Comparison of ENCODE assay signal across 23 cellular contexts in the genomic region with DNA sequence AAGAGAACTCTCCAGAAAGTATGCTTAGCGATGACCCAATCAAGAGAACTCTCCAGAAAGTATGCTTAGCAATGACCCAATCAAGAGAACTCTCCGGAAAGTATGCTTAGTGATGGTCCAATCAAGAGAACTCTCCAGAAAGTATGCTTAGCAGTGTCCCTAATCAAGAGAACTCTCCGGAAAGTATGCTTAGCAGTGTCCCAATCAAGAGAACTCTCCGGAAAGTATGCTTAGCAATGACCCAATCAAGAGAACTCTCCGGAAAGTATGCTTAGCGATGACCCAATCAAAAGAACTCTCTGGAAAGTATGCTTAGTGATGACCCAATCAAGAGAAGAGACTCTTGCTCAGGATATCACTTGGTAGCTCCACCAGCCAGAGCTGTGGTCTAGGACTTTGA.
A peak's percentile ranks its signal among the peaks of the same experiment; 100 is the strongest.
DNase-seq lines count a peak whose midpoint lies in the region; ATAC-seq, FAIRE-seq and TF ChIP-seq lines count a peak whose summit lies in the region.
"Had no signal": no experiment of that assay in that cellular context is flagged by ENCODE, and none has a peak within 500 bp of the region (broad histone marks: within the 10 kb centered on the region; RNA-seq: fewer than 3 reads in every experiment).

No MANE protein-coding gene starts in this region.

- peak; percentile 73 for FAIRE-seq in bronchial epithelial cell (lab: Jason Lieb, UNC)
- FAIRE-seq: A204.1, RCC 7860 had no signal

- no peak overlapping the region for H3K4me2 ChIP-seq in IMR-90 (ENCODE audit: low read depth, low read length)
- H3K4me2 ChIP-seq in neural progenitor cell: no peak overlapping the region

- H4K20me1 ChIP-seq in IMR-90 (ENCODE audit: insufficient read depth, low read length): peaks cover 3% of the 10 kb centered on the region; the same call in 1 of the 2 replicates
- no peaks in the 10 kb centered on the region for H4K20me1 ChIP-seq in neural progenitor cell (ENCODE audit: low read depth)

- DNase-seq in IMR-90: no peak
- DNase-seq in bronchial epithelial cell (ENCODE audit: low read depth): no peak
- DNase-seq in neural progenitor cell (ENCODE audit: low spot score): no peak
- DNase-seq in NCI-H748 treated with DMSO at 0.1 percent for 48 hours (lab: John Stamatoyannopoulos, UW): no peak
- DNase-seq in AML-193 (lab: John Stamatoyannopoulos, UW): no peak
- no peak for DNase-seq in stimulated activated naive B cell treated with anti-CD40 and anti-IgM and Interleukin-4, amounts not matched to agents 10 μg/mL and 1 μg/mL and 100 μg/mL, for 72 hours
- DNase-seq: BE2C; EL; MV-4-11; NCI-H1105 treated with DMSO at 0.1 percent for 48 hours; NCI-H2029 treated with DMSO at 0.1 percent for 48 hours; NCI-H226; NCI-H510A treated with DMSO at 0.1 percent for 48 hours; NCI-H774; NK-92 treated with Interleukin-12 subunit alpha and Interleukin-12 subunit beta, amount 100 ng/mL, for 24 hours had no signal

- POLR2A ChIA-PET in IMR-90 (lab: Charles Lee; ENCODE audit: unreplicated experiment): no interaction called here

- peak overlapping the region; percentile 72 for H4K91ac ChIP-seq in IMR-90 (ENCODE audit: insufficient read depth, low read depth, low read length)

- peaks cover 20% of the 10 kb centered on the region for H3K4me1 Mint-ChIP-seq in neural progenitor cell
- no peaks in the 10 kb centered on the region for H3K4me1 Mint-ChIP-seq in stimulated activated naive B cell treated with anti-CD40 and anti-IgM and Interleukin-4, amounts not matched to agents 10 μg/mL and 1 μg/mL and 100 μg/mL, for 72 hours

- no peaks in the 10 kb centered on the region for H3K9me3 ChIP-seq in IMR-90 (ENCODE audit: control insufficient read depth, insufficient read depth, low read length)
- H3K9me3 ChIP-seq in neural progenitor cell (ENCODE audit: low read depth): no peaks in the 10 kb centered on the region
- H3K9me3 ChIP-seq: BE2C, SJSA1 had no signal

- ATAC-seq in IMR-90 (ENCODE audit: low read depth): no peak
- ATAC-seq in GM19324 (IDR thresholded peaks at IDR 0.05; ENCODE audit: low FRiP score, unreplicated experiment): no peak
- ATAC-seq in stimulated activated naive B cell treated with anti-CD40 and anti-IgM and Interleukin-4, amounts not matched to agents 10 μg/mL and 1 μg/mL and 100 μg/mL, for 72 hours (replicated peaks): no peak
- ATAC-seq: HCT116, Right ventricle myocardium inferior had no signal

- H2BK20ac ChIP-seq in IMR-90 (ENCODE audit: low read depth, low read length): peak overlapping the region; percentile 22; the same call in 1 of the 2 replicates

- CTCF ChIA-PET in IMR-90 (lab: Yijun Ruan, JAX): no interaction called here

- H3K18ac ChIP-seq in IMR-90 (ENCODE audit: low read depth, low read length): peak overlapping the region; percentile 62; the same call in 1 of the 2 replicates

- no peak overlapping the region for H3K4me3 Mint-ChIP-seq in neural progenitor cell
- H3K4me3 Mint-ChIP-seq in stimulated activated naive B cell treated with anti-CD40 and anti-IgM and Interleukin-4, amounts not matched to agents 10 μg/mL and 1 μg/mL and 100 μg/mL, for 72 hours: no peak overlapping the region
- H3K4me3 Mint-ChIP-seq: IgD-negative memory B cell had no signal

- peak overlapping the region; percentile 99; the same call in 1 of the 2 replicates for H3K27ac ChIP-seq in ACC112 (ENCODE audit: low read depth, low read length)
- no peak overlapping the region for H3K27ac ChIP-seq in IMR-90 (ENCODE audit: insufficient read depth, low read length)
- H3K27ac ChIP-seq in neural progenitor cell: no peak overlapping the region
- H3K27ac ChIP-seq: SJSA1 had no signal

- no peaks in the 10 kb centered on the region for H3K27me3 ChIP-seq in ACC112 (ENCODE audit: insufficient read depth, low read length)
- H3K27me3 ChIP-seq in IMR-90 (ENCODE audit: control insufficient read depth, insufficient read depth, low read length): no peaks in the 10 kb centered on the region
- H3K27me3 ChIP-seq in bronchial epithelial cell (ENCODE audit: control insufficient read depth, insufficient read depth, low read length): no peaks in the 10 kb centered on the region
- H3K27me3 ChIP-seq in neural progenitor cell: no peaks in the 10 kb centered on the region
- H3K27me3 ChIP-seq: BE2C, SJSA1 had no signal

- peaks cover 7% of the 10 kb centered on the region for H3K36me3 Mint-ChIP-seq in neural progenitor cell
- no peaks in the 10 kb centered on the region for H3K36me3 Mint-ChIP-seq in stimulated activated naive B cell treated with anti-CD40 and anti-IgM and Interleukin-4, amounts not matched to agents 10 μg/mL and 1 μg/mL and 100 μg/mL, for 72 hours

- in situ Hi-C loops in IMR-90 (cut with MboI; ENCODE audit: low sequenced_read_pairs): no loop called here

- H3K27ac Mint-ChIP-seq in neural progenitor cell: peak overlapping the region; percentile 40
- no peak overlapping the region for H3K27ac Mint-ChIP-seq in stimulated activated naive B cell treated with anti-CD40 and anti-IgM and Interleukin-4, amounts not matched to agents 10 μg/mL and 1 μg/mL and 100 μg/mL, for 72 hours

- H4K5ac ChIP-seq in IMR-90 (ENCODE audit: low read depth, low read length): peak overlapping the region; percentile 6; the same call in 1 of the 2 replicates

- peak overlapping the region; percentile 94 to 96; a peak in 2 of 4 replicates for H4K8ac ChIP-seq in IMR-90 (ENCODE audit: low read depth in 2 of 2, low read length in 2 of 2)

- peaks cover 2% of the 10 kb centered on the region for H3K27me3 Mint-ChIP-seq in neural progenitor cell (ENCODE audit: insufficient read depth, low read depth)
- H3K27me3 Mint-ChIP-seq in stimulated activated naive B cell treated with anti-CD40 and anti-IgM and Interleukin-4, amounts not matched to agents 10 μg/mL and 1 μg/mL and 100 μg/mL, for 72 hours: peaks cover 18 to 22% of the 10 kb centered on the region in 2 donors

- peaks cover 2% of the 10 kb centered on the region for H3K9me3 Mint-ChIP-seq in neural progenitor cell
- no peaks in the 10 kb centered on the region for H3K9me3 Mint-ChIP-seq in stimulated activated naive B cell treated with anti-CD40 and anti-IgM and Interleukin-4, amounts not matched to agents 10 μg/mL and 1 μg/mL and 100 μg/mL, for 72 hours

- H3K4me3 ChIP-seq in ACC112 (ENCODE audit: low read depth, low read length): no peak overlapping the region
- H3K4me3 ChIP-seq in IMR-90 (ENCODE audit: insufficient read depth, low read depth, low read length): no peak overlapping the region
- H3K4me3 ChIP-seq in bronchial epithelial cell (ENCODE audit: low read depth, low read length): no peak overlapping the region
- no peak overlapping the region for H3K4me3 ChIP-seq in neural progenitor cell
- H3K4me3 ChIP-seq: SJSA1 had no signal

- peak overlapping the region; percentile 22; the same call in 2 of the 3 replicates for H2BK15ac ChIP-seq in IMR-90 (ENCODE audit: low read depth, low read length)

- no peak for TF ChIP-seq RAD21 in IMR-90 (IDR thresholded peaks at IDR 0.05; ENCODE audit: low read length)

- H3K23ac ChIP-seq in IMR-90 (ENCODE audit: low read depth, low read length): no peak overlapping the region

- no peak overlapping the region for H2AFZ ChIP-seq in ACC112 (ENCODE audit: low read length, unreplicated experiment)
- H2AFZ ChIP-seq in IMR-90 (replicated peaks; ENCODE audit: low read length, poor library complexity): no peak overlapping the region
- no peak overlapping the region for H2AFZ ChIP-seq in neural progenitor cell (replicated peaks)

- H3K9ac ChIP-seq in IMR-90 (ENCODE audit: low read depth, low read length) (no peak overlapping the region), neural progenitor cell (no peak overlapping the region)

- H3K4me1 ChIP-seq in ACC112 (ENCODE audit: control insufficient read depth, insufficient read depth, low read length, unreplicated experiment) (peaks cover 41% of the 10 kb centered on the region), IMR-90 (ENCODE audit: control insufficient read depth, insufficient read depth, low read length) (peaks cover 35% of the 10 kb centered on the region), neural progenitor cell (no peaks in the 10 kb centered on the region)

- H2BK5ac ChIP-seq in IMR-90 (ENCODE audit: low read depth, low read length, poor library complexity, severe bottlenecking): peak overlapping the region; percentile 100

- H3K36me3 ChIP-seq in ACC112 (ENCODE audit: insufficient read depth, low read length) (peaks cover 54% of the 10 kb centered on the region), IMR-90 (ENCODE audit: control insufficient read depth, insufficient read depth, low read length) (peaks cover 52% of the 10 kb centered on the region), bronchial epithelial cell (ENCODE audit: control insufficient read depth, insufficient read depth, low read length) (peaks cover 13% of the 10 kb centered on the region), neural progenitor cell (no peaks in the 10 kb centered on the region)

- dilution Hi-C loops in IMR-90 (cut with HindIII; ENCODE audit: low sequenced_read_pairs, unreplicated experiment): no loop called here

- H2BK120ac ChIP-seq in IMR-90 (ENCODE audit: low read depth, low read length): peak overlapping the region; percentile 53; the same call in 1 of the 2 replicates

- intact Hi-C loops in IMR-90 (cut with micrococcal nuclease): no loop called here

- peaks cover 44% of the 10 kb centered on the region for H3K9me1 ChIP-seq in IMR-90 (ENCODE audit: insufficient read depth, low read length)

- BruUV-seq in IMR-90 (replicated peaks; lab: Mats Ljungman, UMichigan): no TSS peak

- peaks cover 50 to 83% of the 10 kb centered on the region in 2 experiments for H3K79me1 ChIP-seq in IMR-90 (ENCODE audit: low read depth in 1 of 2, low read length in 2 of 2)

- H3K4ac ChIP-seq in IMR-90 (ENCODE audit: low read depth, low read length): peak overlapping the region; percentile 61; the same call in 1 of the 2 replicates

- WGBS in IMR-90 (ENCODE audit: extremely low coverage in 2 of 2, insufficient read length in 1 of 2), 2 experiments: 100% methylated on average over 4 of the region's 6 CpGs; no CpG with 5 or more reads in 1 of the 2 experiments

- peaks cover 45% of the 10 kb centered on the region for H3K79me2 ChIP-seq in ACC112 (ENCODE audit: control insufficient read depth, insufficient read depth, low read length, unreplicated experiment)
- no peaks in the 10 kb centered on the region for H3K79me2 ChIP-seq in neural progenitor cell (ENCODE audit: low read depth)

- no peaks in the 10 kb centered on the region for H3F3A ChIP-seq in neural progenitor cell (ENCODE audit: low read depth)

- peak overlapping the region; percentile 97; the same call in 1 of the 2 replicates for H3K14ac ChIP-seq in IMR-90 (replicated peaks; ENCODE audit: low read depth, low read length)

- H2AK5ac ChIP-seq in IMR-90 (ENCODE audit: low read depth, low read length): 0 out of 2 replicates have a peak overlapping the region, but pooled peaks have one; percentile 18

- TF ChIP-seq POLR2A in IMR-90 (IDR thresholded peaks at IDR 0.05; ENCODE audit: low read depth, low read length): no peak

- H3K56ac ChIP-seq in IMR-90 (ENCODE audit: extremely low read depth, insufficient read depth, low read length): no peak overlapping the region

- no peak overlapping the region for H2AK9ac ChIP-seq in IMR-90 (replicated peaks; ENCODE audit: low read depth, low read length, poor library complexity)

- TF ChIP-seq CTCF in IMR-90 (conservative IDR thresholded peaks at IDR 0.05; ENCODE audit: low read depth, low read length) (no peak), bronchial epithelial cell (IDR thresholded peaks at IDR 0.05; ENCODE audit: insufficient read depth, low read length, severe bottlenecking) (no peak), neural progenitor cell (IDR thresholded peaks at IDR 0.05) (no peak)
